In genomic region chr11:10922944-10923343, GRCh38 we compare ENCODE assay signal across 20 cellular contexts.
"Had no signal": no experiment of that assay in that cellular context is flagged by ENCODE, and none has a peak within 500 bp of the region (broad histone marks: within the 10 kb centered on the region; RNA-seq: fewer than 3 reads in every experiment).

No MANE protein-coding gene starts in this region.

- ATAC-seq: HepG2, PC-3 had no signal

- H3K9me3 ChIP-seq: Peyer's patch had no signal

- H3K27me3 ChIP-seq: MG63, Peyer's patch had no signal

- H3K4me3 ChIP-seq: MG63, Peyer's patch had no signal

- DNase-seq: IMR-90; Karpas-422; KG1; MG63; NCI-H1092; NCI-H1417 treated with DMSO at 0.1 percent for 48 hours; NCI-H146; NCI-H1694 treated with DMSO at 0.1 percent for 48 hours; NCI-H1930; NCI-H2081; NCI-H2107; NCI-H2227 treated with DMSO at 0.1 percent for 48 hours; NCI-H524; NCI-H526 treated with DMSO at 0.1 percent for 48 hours; NCI-H748 treated with DMSO at 0.1 percent for 48 hours; NK-92 treated with Interleukin-12 subunit alpha and Interleukin-12 subunit beta, amount 100 ng/mL, for 24 hours; PC-3; Peyer's patch; SHP77 had no signal

- H3K27ac ChIP-seq: Peyer's patch had no signal

- H3K36me3 ChIP-seq: MG63, Peyer's patch had no signal
